ENCODE assay signal across 23 cellular contexts in genomic region chrX:7045238-7045955, GRCh38.
"Had no signal": no experiment of that assay in that cellular context is flagged by ENCODE, and none has a peak within 500 bp of the region (broad histone marks: within the 10 kb centered on the region; RNA-seq: fewer than 3 reads in every experiment).

No MANE protein-coding gene starts in this region.

- H3K4me3 Mint-ChIP-seq: activated B cell treated with CpG ODN at 0.5 μM for 24 hours; activated CD4-positive, alpha-beta T cell treated with anti-CD3 and anti-CD28 coated beads for 36 hours; activated naive CD8-positive, alpha-beta T cell; activated T-cell treated with anti-CD3 and anti-CD28 coated beads, Interleukin-2, amount 50 U/mL, for 4 hours; naive thymus-derived CD4-positive, alpha-beta T cell; neural crest cell; T-helper 17 cell had no signal

- H3K9me3 Mint-ChIP-seq: activated B cell treated with CpG ODN at 0.5 μM for 24 hours; activated T-cell treated with anti-CD3 and anti-CD28 coated beads, Interleukin-2, amount 50 U/mL, for 4 hours; activated T-helper 2 cell treated with anti-CD3 and anti-CD28 coated beads, Interferon-gamma antibody, Interleukin-2, Interleukin-4, amounts not matched to agents 10 μg/mL and 5 μg/mL and 100 μg/mL, durations not matched to agents 14 hours and 24 hours and 36 hours had no signal

- H2AFZ ChIP-seq: hepatocyte had no signal

- H3K79me2 ChIP-seq: hepatocyte had no signal

- DNase-seq: activated B cell treated with CpG ODN at 0.5 μM for 24 hours; activated CD4-positive, alpha-beta T cell treated with anti-CD3 and anti-CD28 coated beads for 36 hours; activated CD4-positive, alpha-beta T cell treated with anti-CD3 and anti-CD28 coated beads, Interleukin-2, amount 50 U/mL, for 48 hours; activated CD8-positive, alpha-beta memory T cell treated with anti-CD3 and anti-CD28 coated beads, Interleukin-2, amount 50 U/mL, for 48 hours; activated naive CD4-positive, alpha-beta T cell; activated T-cell treated with anti-CD3 and anti-CD28 coated beads, Interleukin-2, amount 50 U/mL, for 4 hours; dermis blood vessel endothelial cell; effector CD8-positive, alpha-beta T cell; foreskin melanocyte; kidney glomerular epithelial cell; mesendoderm; naive thymus-derived CD4-positive, alpha-beta T cell; occipital lobe; sigmoid colon; stimulated activated CD4-positive, alpha-beta T cell treated with anti-CD3 and anti-CD28 coated beads, Interleukin-4, amount 100 ng/mL, for 4 hours; stimulated activated naive CD8-positive, alpha-beta T cell treated with anti-CD3 and anti-CD28 coated beads, Interleukin-15, Interleukin-2, amounts not matched to agents 100 U/mL and 50 U/mL, for 24 hours; SW 1271; T-helper 17 cell had no signal

- H3K27me3 ChIP-seq: hepatocyte, sigmoid colon had no signal

- H3K4me3 ChIP-seq: hepatocyte, sigmoid colon had no signal

- H3K4me1 ChIP-seq: sigmoid colon had no signal

- H3K4me2 ChIP-seq: hepatocyte had no signal

- H3K27me3 Mint-ChIP-seq: activated B cell treated with CpG ODN at 0.5 μM for 24 hours; activated CD4-positive, alpha-beta T cell treated with anti-CD3 and anti-CD28 coated beads for 36 hours; activated naive CD8-positive, alpha-beta T cell; naive thymus-derived CD4-positive, alpha-beta T cell; T-helper 17 cell had no signal

- FAIRE-seq: bronchial epithelial cell had no signal

- H3K27ac ChIP-seq: hepatocyte, sigmoid colon had no signal

- ATAC-seq: activated CD4-positive, alpha-beta T cell treated with anti-CD3 and anti-CD28 coated beads for 36 hours; activated T-cell treated with anti-CD3 and anti-CD28 coated beads, Interleukin-2, amount 50 U/mL, for 4 hours; naive thymus-derived CD4-positive, alpha-beta T cell; stimulated activated naive CD8-positive, alpha-beta T cell treated with anti-CD3 and anti-CD28 coated beads, Interleukin-15, Interleukin-2, amounts not matched to agents 100 U/mL and 50 U/mL, for 24 hours; T-helper 17 cell had no signal

- H3K9me3 ChIP-seq: sigmoid colon had no signal

- H3K27ac Mint-ChIP-seq: activated B cell treated with CpG ODN at 0.5 μM for 24 hours; activated CD4-positive, alpha-beta T cell treated with anti-CD3 and anti-CD28 coated beads for 36 hours; activated naive CD8-positive, alpha-beta T cell; activated T-helper 2 cell treated with anti-CD3 and anti-CD28 coated beads, Interferon-gamma antibody, Interleukin-2, Interleukin-4, amounts not matched to agents 10 μg/mL and 5 μg/mL and 100 μg/mL, durations not matched to agents 14 hours and 24 hours and 36 hours; T-helper 17 cell had no signal
